12 cellular contexts compared by ENCODE assay signal in the genomic region with DNA sequence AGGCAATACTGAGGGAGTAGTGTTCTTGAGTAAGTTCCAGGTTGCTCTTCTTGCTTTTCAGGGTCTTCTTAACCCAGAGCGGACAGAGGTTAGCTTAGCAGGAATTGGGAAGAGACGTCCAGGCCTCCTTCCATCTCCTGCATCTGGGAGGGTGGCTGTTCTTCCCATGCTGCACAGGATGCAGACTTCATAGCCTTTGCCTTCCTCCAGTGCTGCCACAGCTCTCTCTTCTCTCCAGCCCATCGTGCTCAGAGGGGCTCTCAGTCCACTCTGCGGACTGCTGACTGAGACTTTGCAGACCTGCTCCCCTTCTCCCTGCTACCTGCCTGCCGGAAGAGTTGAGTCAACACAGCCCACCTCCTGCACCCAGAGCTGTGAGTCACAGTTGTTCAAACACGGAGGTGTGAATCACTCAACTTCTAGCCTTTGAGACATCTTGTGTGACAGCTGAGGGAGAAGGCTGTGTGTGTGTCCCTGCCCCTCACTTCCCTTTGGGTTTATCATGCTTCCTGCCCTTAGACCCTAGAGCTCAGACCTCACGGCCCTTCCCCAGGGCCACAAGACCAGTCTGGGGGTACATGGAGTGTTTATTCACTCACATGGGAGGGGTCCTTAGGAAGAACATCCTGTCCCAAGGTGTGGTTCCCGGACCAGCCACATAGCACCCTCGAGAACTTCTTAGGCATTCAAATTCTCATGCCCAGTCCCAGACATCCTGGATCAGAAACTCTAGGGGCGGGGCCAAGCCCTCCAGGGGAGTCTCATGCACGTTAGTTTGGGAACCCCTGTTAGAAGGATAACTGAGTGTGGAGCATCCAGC.
DNase-seq lines count a peak whose midpoint lies in the region; ATAC-seq, FAIRE-seq and TF ChIP-seq lines count a peak whose summit lies in the region.
"Had no signal": no experiment of that assay in that cellular context is flagged by ENCODE, and none has a peak within 500 bp of the region (broad histone marks: within the 10 kb centered on the region; RNA-seq: fewer than 3 reads in every experiment).

No MANE protein-coding gene starts in this region.

- no peaks in the 10 kb centered on the region for H3K4me1 ChIP-seq in HepG2 (ENCODE audit: insufficient read depth, low read length)
- no peaks in the 10 kb centered on the region for H3K4me1 ChIP-seq in right lobe of liver
- H3K4me1 ChIP-seq: uterus had no signal

- H3K9ac ChIP-seq in HepG2 (ENCODE audit: insufficient read depth, low read depth, low read length): no peak overlapping the region
- H3K9ac ChIP-seq: KMS-11 had no signal

- H3K36me3 ChIP-seq in HepG2 (replicated peaks in 1 of 2; ENCODE audit: control insufficient read depth in 1 of 2, insufficient read depth in 2 of 2, low read length in 2 of 2) (no peaks in the 10 kb centered on the region), right lobe of liver (no peaks in the 10 kb centered on the region)
- H3K36me3 ChIP-seq: uterus had no signal

- TF ChIP-seq RAD21 in HepG2 (CRISPR knock-in tag; IDR thresholded peaks at IDR 0.05): no peak

- no peak for DNase-seq in HepG2 (ENCODE audit: low spot score)
- no peak for DNase-seq in right lobe of liver
- DNase-seq in activated naive CD4-positive, alpha-beta T cell treated with Interleukin-2 at 50 U/mL for 16 hours: peak; percentile 36
- peak; percentile 61 for DNase-seq in renal cortical epithelial cell (ENCODE audit: low read depth)
- DNase-seq: NCI-H510A, T-helper 17 cell, uterus had no signal

- FAIRE-seq in HepG2 (lab: Jason Lieb, UNC): no peak

- H4K20me1 ChIP-seq in HepG2 (ENCODE audit: insufficient read depth, low read length): no peaks in the 10 kb centered on the region

- H3K79me2 ChIP-seq in HepG2 (ENCODE audit: insufficient read depth, low read length): no peaks in the 10 kb centered on the region

- no peaks in the 10 kb centered on the region for H3K9me3 ChIP-seq in HepG2 (ENCODE audit: low read length)
- H3K9me3 ChIP-seq in right lobe of liver: no peaks in the 10 kb centered on the region
- H3K9me3 ChIP-seq: uterus had no signal

- CTCF ChIA-PET in HepG2 (lab: Yijun Ruan, JAX; ENCODE audit: low intra/inter-chr PET ratio, low total read pairs): no interaction called here

- no peak for TF ChIP-seq POLR2A in HepG2 (IDR thresholded peaks at IDR 0.05; ENCODE audit: insufficient read depth in 1 of 2, low read depth in 2 of 2, low read length in 2 of 2)
- no peak for TF ChIP-seq POLR2A in right lobe of liver (IDR thresholded peaks at IDR 0.05)

- POLR2A ChIA-PET in HepG2 (lab: Yijun Ruan, JAX): no interaction called here

- TF ChIP-seq CTCF in HepG2 (CRISPR knock-in tag; IDR thresholded peaks at IDR 0.05) (no peak), right lobe of liver (IDR thresholded peaks at IDR 0.05) (no peak)

- in situ Hi-C loops in HepG2 (cut with HindIII; ENCODE audit: extremely low pct_ligation_motif_present, low pct_unique_long_range_greater_than_20kb): no loop called here

- no peak overlapping the region for H3K27ac ChIP-seq in HepG2 (ENCODE audit: extremely low read length, insufficient read depth, low read length)
- no peak overlapping the region for H3K27ac ChIP-seq in right lobe of liver
- H3K27ac ChIP-seq: KMS-11, uterus had no signal

- H2AFZ ChIP-seq in HepG2 (ENCODE audit: low read length): no peak overlapping the region

- H3K4me2 ChIP-seq in HepG2 (ENCODE audit: low read depth, low read length): no peak overlapping the region
- H3K4me2 ChIP-seq: KMS-11 had no signal

- WGBS in HepG2 (ENCODE audit: low lambda C conversion rate): 4% methylated on average over 10 of the region's 11 CpGs
- WGBS in right lobe of liver (ENCODE audit: insufficient coverage, low coverage, low lambda C conversion rate, missing lambda C conversion rate): 32% methylated on average over 9 of the region's 11 CpGs

- intact Hi-C loops in HepG2 (cut with micrococcal nuclease; ENCODE audit: unreplicated experiment) (no loop called here), right lobe of liver (cut with DNase I) (no loop called here)

- ATAC-seq in HepG2: no peak
- ATAC-seq in right lobe of liver: no peak
- ATAC-seq in GM18517 (IDR thresholded peaks at IDR 0.05; ENCODE audit: unreplicated experiment): no peak
- ATAC-seq in HG03139 (IDR thresholded peaks at IDR 0.05; ENCODE audit: unreplicated experiment): no peak
- ATAC-seq in HG02973 (IDR thresholded peaks at IDR 0.05; ENCODE audit: unreplicated experiment): no peak
- no peak for ATAC-seq in GM21447 (IDR thresholded peaks at IDR 0.05; ENCODE audit: unreplicated experiment)
- ATAC-seq: T-helper 17 cell had no signal

- no TSS peak for BruUV-seq in HepG2 (replicated peaks; lab: Mats Ljungman, UMichigan)

- peaks cover 0 to 10% of the 10 kb centered on the region in 2 experiments; a peak in 1 of 5 replicates for H3K27me3 ChIP-seq in HepG2 (ENCODE audit: control insufficient read depth in 1 of 2, insufficient read depth in 2 of 2, low read length in 2 of 2)
- no peaks in the 10 kb centered on the region for H3K27me3 ChIP-seq in right lobe of liver
- H3K27me3 ChIP-seq: uterus had no signal

- H3K4me3 ChIP-seq in HepG2 (replicated peaks in 1 of 3; ENCODE audit: insufficient read depth in 1 of 3, low read depth in 2 of 3, low read length in 3 of 3) (no peak overlapping the region), right lobe of liver (no peak overlapping the region)
- H3K4me3 ChIP-seq: uterus had no signal

- TF ChIP-seq EP300 in HepG2 (IDR thresholded peaks at IDR 0.05; ENCODE audit: low read depth in 2 of 2, low read length in 2 of 2) (no peak), HepG2 (CRISPR knock-in tag; IDR thresholded peaks at IDR 0.05; ENCODE audit: borderline replicate concordance) (no peak)

TF ChIP-seq in HepG2, 621 proteins besides CTCF, POLR2A, EP300 and RAD21:
- TF ChIP-seq FOXJ3 (CRISPR knock-in tag; IDR thresholded peaks at IDR 0.05; ENCODE audit: borderline replicate concordance) (no peak), FOSL2 (CRISPR knock-in tag; IDR thresholded peaks at IDR 0.05) (peak; percentile 77), ZNF367 (CRISPR knock-in tag; IDR thresholded peaks at IDR 0.05; ENCODE audit: borderline replicate concordance) (no peak)
- TF ChIP-seq, protein P1, sequence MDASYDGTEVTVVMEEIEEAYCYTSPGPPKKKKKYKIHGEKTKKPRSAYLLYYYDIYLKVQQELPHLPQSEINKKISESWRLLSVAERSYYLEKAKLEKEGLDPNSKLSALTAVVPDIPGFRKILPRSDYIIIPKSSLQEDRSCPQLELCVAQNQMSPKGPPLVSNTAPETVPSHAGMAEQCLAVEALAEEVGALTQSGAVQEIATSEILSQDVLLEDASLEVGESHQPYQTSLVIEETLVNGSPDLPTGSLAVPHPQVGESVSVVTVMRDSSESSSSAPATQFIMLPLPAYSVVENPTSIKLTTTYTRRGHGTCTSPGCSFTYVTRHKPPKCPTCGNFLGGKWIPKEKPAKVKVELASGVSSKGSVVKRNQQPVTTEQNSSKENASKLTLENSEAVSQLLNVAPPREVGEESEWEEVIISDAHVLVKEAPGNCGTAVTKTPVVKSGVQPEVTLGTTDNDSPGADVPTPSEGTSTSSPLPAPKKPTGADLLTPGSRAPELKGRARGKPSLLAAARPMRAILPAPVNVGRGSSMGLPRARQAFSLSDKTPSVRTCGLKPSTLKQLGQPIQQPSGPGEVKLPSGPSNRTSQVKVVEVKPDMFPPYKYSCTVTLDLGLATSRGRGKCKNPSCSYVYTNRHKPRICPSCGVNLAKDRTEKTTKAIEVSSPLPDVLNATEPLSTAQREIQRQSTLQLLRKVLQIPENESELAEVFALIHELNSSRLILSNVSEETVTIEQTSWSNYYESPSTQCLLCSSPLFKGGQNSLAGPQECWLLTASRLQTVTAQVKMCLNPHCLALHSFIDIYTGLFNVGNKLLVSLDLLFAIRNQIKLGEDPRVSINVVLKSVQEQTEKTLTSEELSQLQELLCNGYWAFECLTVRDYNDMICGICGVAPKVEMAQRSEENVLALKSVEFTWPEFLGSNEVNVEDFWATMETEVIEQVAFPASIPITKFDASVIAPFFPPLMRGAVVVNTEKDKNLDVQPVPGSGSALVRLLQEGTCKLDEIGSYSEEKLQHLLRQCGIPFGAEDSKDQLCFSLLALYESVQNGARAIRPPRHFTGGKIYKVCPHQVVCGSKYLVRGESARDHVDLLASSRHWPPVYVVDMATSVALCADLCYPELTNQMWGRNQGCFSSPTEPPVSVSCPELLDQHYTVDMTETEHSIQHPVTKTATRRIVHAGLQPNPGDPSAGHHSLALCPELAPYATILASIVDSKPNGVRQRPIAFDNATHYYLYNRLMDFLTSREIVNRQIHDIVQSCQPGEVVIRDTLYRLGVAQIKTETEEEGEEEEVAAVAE (CRISPR knock-in tag; IDR thresholded peaks at IDR 0.05; ENCODE audit: borderline replicate concordance): no peak

Comparison
In these comparisons a context has a peak if more than half of its experiments do, and no peak if none do; other contexts are left out.
1. DNase-seq: peak in activated naive CD4-positive, alpha-beta T cell treated with Interleukin-2 at 50 U/mL for 16 hours (single experiment) and renal cortical epithelial cell (single experiment); none in HepG2 (single experiment) and right lobe of liver (0 of 3).